ENCODE assay signal across 1 cellular context in the genomic region with DNA sequence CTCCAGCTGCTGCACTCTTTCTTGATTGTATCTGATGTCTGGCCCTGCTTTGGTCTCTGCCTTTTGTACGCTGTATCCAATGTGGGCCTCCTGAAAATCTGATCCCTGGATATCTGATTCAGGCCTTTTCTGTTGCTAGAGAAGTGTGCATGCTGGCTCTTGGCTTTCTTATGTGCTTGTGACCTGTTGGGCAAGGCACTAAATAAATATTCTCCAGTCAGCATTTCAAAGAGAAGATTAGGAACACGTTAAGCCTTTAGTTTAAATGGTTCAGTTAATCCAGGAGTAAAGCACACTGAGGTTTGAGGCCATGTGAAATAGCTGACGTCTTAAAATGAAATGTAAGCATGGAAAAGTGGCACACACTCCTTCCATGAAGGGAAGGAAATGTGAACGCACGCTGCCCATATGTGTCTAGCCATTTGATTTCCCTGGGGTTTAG.
TF ChIP-seq lines count a peak whose summit lies in the region.

No MANE protein-coding gene starts in this region.

TF ChIP-seq in HCT116, 20 proteins besides CTCF, POLR2A, EP300 and RAD21:
- TF ChIP-seq, protein P1, sequence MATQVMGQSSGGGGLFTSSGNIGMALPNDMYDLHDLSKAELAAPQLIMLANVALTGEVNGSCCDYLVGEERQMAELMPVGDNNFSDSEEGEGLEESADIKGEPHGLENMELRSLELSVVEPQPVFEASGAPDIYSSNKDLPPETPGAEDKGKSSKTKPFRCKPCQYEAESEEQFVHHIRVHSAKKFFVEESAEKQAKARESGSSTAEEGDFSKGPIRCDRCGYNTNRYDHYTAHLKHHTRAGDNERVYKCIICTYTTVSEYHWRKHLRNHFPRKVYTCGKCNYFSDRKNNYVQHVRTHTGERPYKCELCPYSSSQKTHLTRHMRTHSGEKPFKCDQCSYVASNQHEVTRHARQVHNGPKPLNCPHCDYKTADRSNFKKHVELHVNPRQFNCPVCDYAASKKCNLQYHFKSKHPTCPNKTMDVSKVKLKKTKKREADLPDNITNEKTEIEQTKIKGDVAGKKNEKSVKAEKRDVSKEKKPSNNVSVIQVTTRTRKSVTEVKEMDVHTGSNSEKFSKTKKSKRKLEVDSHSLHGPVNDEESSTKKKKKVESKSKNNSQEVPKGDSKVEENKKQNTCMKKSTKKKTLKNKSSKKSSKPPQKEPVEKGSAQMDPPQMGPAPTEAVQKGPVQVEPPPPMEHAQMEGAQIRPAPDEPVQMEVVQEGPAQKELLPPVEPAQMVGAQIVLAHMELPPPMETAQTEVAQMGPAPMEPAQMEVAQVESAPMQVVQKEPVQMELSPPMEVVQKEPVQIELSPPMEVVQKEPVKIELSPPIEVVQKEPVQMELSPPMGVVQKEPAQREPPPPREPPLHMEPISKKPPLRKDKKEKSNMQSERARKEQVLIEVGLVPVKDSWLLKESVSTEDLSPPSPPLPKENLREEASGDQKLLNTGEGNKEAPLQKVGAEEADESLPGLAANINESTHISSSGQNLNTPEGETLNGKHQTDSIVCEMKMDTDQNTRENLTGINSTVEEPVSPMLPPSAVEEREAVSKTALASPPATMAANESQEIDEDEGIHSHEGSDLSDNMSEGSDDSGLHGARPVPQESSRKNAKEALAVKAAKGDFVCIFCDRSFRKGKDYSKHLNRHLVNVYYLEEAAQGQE (IDR thresholded peaks at IDR 0.05; ENCODE audit: low read depth): no peak
- no peak for TF ChIP-seq TCF7L2 (IDR thresholded peaks at IDR 0.05; ENCODE audit: borderline replicate concordance, extremely low read depth, insufficient read depth, insufficient read length)
- no peak for TF ChIP-seq FOSL1 (IDR thresholded peaks at IDR 0.05; ENCODE audit: low read depth)
- TF ChIP-seq ZFX (IDR thresholded peaks at IDR 0.05): no peak
- no peak for TF ChIP-seq CEBPB (IDR thresholded peaks at IDR 0.05; ENCODE audit: low read depth)
